13 cellular contexts compared by ENCODE assay signal in genomic region chr20:21137078-21137477, GRCh38. TPM values are rescaled to one million over a fixed set of nuclear protein-coding genes. Genes with fewer than 3 reads are reported as not detected.
"Had no signal": no experiment of that assay in that cellular context is flagged by ENCODE, and none has a peak within 500 bp of the region (broad histone marks: within the 10 kb centered on the region; RNA-seq: fewer than 3 reads in every experiment).

No MANE protein-coding gene starts in this region.

- H3K4me3 ChIP-seq: hepatocyte, ovary, thoracic aorta had no signal

- H3K9me3 ChIP-seq: ovary, thoracic aorta had no signal

- H3K36me3 ChIP-seq: ovary had no signal

- ATAC-seq: stimulated activated naive CD8-positive, alpha-beta T cell treated with anti-CD3 and anti-CD28 coated beads, Interleukin-15, amount 100 ng/mL, for 72 hours had no signal

- H3K27me3 ChIP-seq: hepatocyte, ovary had no signal

- H3K27ac ChIP-seq: hepatocyte, ovary, thoracic aorta had no signal

- H2AFZ ChIP-seq: hepatocyte had no signal

- H3K4me2 ChIP-seq: hepatocyte had no signal

- DNase-seq: activated CD4-positive, alpha-beta T cell treated with anti-CD3 and anti-CD28 coated beads, Interleukin-2, amount 50 U/mL, for 4 hours; activated CD4-positive, CD25-positive, alpha-beta regulatory T cell treated with anti-CD3 and anti-CD28 coated beads, Interleukin-2, amount 50 U/mL, for 72 hours; activated T-cell treated with anti-CD3 and anti-CD28 coated beads, Interleukin-2, amount 50 U/mL, for 1 hour; central memory CD4-positive, alpha-beta T cell; endodermal cell; erythroblast; kidney glomerular epithelial cell; ovary; stimulated activated CD4-positive, alpha-beta T cell treated with anti-CD3 and anti-CD28 coated beads, Interleukin-15, amount 100 ng/mL, for 24 hours; stimulated activated CD4-positive, alpha-beta T cell treated with anti-CD3 and anti-CD28 coated beads, Interleukin-4, amount 100 ng/mL, for 24 hours; stimulated activated naive CD8-positive, alpha-beta T cell treated with anti-CD3 and anti-CD28 coated beads, Interleukin-15, amount 100 ng/mL, for 72 hours had no signal

RNA-seq across cellular contexts. Expression of gene LINC00237, which starts 30.9 kb away (rescaled TPM):
- polyA plus RNA-seq: hepatocyte, ovary had no signal
